8 cellular contexts compared by ENCODE assay signal in the genomic region with DNA sequence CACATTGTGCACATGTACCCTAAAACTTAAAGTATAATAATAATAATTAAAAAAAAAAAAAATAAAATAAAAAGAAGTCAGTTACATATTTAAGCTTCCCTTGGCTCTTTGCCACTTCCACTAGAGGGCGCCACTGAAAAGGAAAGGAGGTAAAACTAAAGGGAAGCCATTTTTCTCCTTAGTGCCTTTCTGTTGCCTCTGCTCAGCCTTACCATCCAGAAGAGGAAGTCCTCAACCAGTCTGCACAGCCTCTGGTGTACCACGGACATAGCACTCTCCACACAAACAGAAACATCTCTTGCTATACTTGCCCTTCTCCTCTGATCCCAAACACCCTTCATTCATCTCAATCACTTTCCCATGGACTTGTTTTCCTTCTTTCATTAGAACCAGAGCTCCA.
DNase-seq lines count a peak whose midpoint lies in the region; ATAC-seq and TF ChIP-seq lines count a peak whose summit lies in the region.

No MANE protein-coding gene starts in this region.

- H3K27ac ChIP-seq in left ventricle myocardium inferior (replicated peaks), result no peak overlapping the region

- DNase-seq in Daoy (ENCODE audit: low read depth) (peak; percentile 51), SK-N-DZ (ENCODE audit: low spot score) (peak; percentile 32), left ventricle myocardium inferior (peak; percentile 30)
- peak; percentile 66 for DNase-seq in activated naive CD4-positive, alpha-beta T cell treated with Interleukin-2 at 50 U/mL for 16 hours
- DNase-seq in stimulated activated CD4-positive, alpha-beta T cell treated with anti-CD3 and anti-CD28 coated beads, Interleukin-12 subunit alpha, Interleukin-12 subunit beta, amount 100 ng/mL, for 48 hours (ENCODE audit: low read depth in 2 of 3, low spot score in 1 of 3), result peak; percentile 51 to 78 (median 65)

- no peaks in the 10 kb centered on the region for H3K36me3 ChIP-seq in left ventricle myocardium inferior

- peak; percentile 53 for TF ChIP-seq CTCF in left ventricle myocardium inferior (IDR thresholded peaks at IDR 0.05; ENCODE audit: borderline replicate concordance)

- H3K4me1 ChIP-seq in left ventricle myocardium inferior, result peaks cover 10% of the 10 kb centered on the region

- no peaks in the 10 kb centered on the region for H3K9me3 ChIP-seq in left ventricle myocardium inferior (replicated peaks)

- H3K27me3 ChIP-seq in left ventricle myocardium inferior (ENCODE audit: low read depth), result no peaks in the 10 kb centered on the region

- ATAC-seq in HG02798 (IDR thresholded peaks at IDR 0.05; ENCODE audit: poor library complexity, unreplicated experiment), result peak; percentile 47
- ATAC-seq in HG02678 (IDR thresholded peaks at IDR 0.05; ENCODE audit: unreplicated experiment), result no peak
- ATAC-seq in GM21717 (IDR thresholded peaks at IDR 0.05; ENCODE audit: unreplicated experiment), result no peak

- intact Hi-C loops in left ventricle myocardium inferior (cut with micrococcal nuclease), result no loop called here

- H3K4me3 ChIP-seq in left ventricle myocardium inferior, result no peak overlapping the region
